Comparison of ENCODE assay signal across 2 cellular contexts in the genomic region with DNA sequence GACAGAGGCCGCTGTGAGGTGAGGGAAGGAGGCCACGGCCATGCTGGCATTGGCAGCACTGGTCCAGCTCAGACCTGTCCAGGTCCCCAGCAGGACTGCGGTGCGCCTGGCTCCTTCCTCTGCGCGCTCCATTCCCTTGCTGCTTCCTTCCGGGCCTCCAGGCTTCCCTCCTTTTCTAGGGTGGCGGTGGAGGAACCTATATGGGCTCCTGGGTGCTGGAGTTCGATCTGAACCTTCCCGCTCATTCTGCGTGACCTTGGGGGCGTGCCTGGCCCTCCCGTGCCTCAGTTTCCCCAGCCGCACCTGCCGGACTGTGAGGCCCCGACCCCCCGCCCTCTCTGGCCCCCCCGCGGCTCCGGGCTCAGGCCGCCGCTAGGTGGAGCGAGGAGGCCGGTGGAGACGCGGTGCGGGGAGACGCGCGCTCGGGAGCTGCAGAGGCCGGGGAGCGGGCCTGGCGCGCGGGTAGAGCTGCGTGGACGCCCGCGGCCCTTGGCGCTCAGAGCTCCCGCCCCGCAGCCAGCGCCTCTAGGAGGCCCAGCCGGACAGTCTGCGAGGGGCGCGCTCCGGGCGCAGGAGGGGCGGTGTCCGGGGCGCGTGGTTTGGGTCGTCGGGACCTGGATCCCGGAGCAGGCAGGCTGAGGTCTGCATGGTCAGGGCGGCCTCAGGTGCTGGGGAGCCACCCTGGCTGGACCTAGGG.
TF ChIP-seq lines count a peak whose summit lies in the region.

No MANE protein-coding gene starts in this region.

TF ChIP-seq in HEK293, 187 proteins besides CTCF, POLR2A, EP300 and RAD21 (continues in another document):
- TF ChIP-seq ZNF112 (tag by site-specific recombination; IDR thresholded peaks at IDR 0.05) (no peak), ZNF426 (tag by site-specific recombination; IDR thresholded peaks at IDR 0.05) (no peak), ZNF704 (tag by site-specific recombination; IDR thresholded peaks at IDR 0.05) (no peak), BCL11B (tag by site-specific recombination; IDR thresholded peaks at IDR 0.05; ENCODE audit: low read depth) (peak; percentile 62; the same call in 1 of the 2 replicates), ZNF623 (tag by site-specific recombination; IDR thresholded peaks at IDR 0.05) (no peak), ZSCAN23 (tag by site-specific recombination; IDR thresholded peaks at IDR 0.05) (no peak), ZEB2 (tag by site-specific recombination; IDR thresholded peaks at IDR 0.05) (0 out of 2 replicates have a peak, but pooled peaks have one; percentile 28), ZNF350 (tag by site-specific recombination; IDR thresholded peaks at IDR 0.05) (no peak), ZNF341 (tag by site-specific recombination; IDR thresholded peaks at IDR 0.05; ENCODE audit: low read depth) (no peak), ZNF311 (tag by site-specific recombination; IDR thresholded peaks at IDR 0.05; ENCODE audit: borderline replicate concordance) (no peak), ZSCAN30 (tag by site-specific recombination; IDR thresholded peaks at IDR 0.05) (0 out of 2 replicates have a peak, but pooled peaks have one; percentile 20), ZNF146 (tag by site-specific recombination; IDR thresholded peaks at IDR 0.05) (no peak), ZNF416 (tag by site-specific recombination; IDR thresholded peaks at IDR 0.05) (no peak), ZNF521 (tag by site-specific recombination; IDR thresholded peaks at IDR 0.05) (no peak), ZNF280D (tag by site-specific recombination; IDR thresholded peaks at IDR 0.05) (no peak), ZNF10 (tag by site-specific recombination; IDR thresholded peaks at IDR 0.05) (no peak), ZNF654 (tag by site-specific recombination; IDR thresholded peaks at IDR 0.05; ENCODE audit: low read depth) (peak; percentile 30; the same call in 1 of the 2 replicates), GLI2 (tag by site-specific recombination; IDR thresholded peaks at IDR 0.05; ENCODE audit: borderline replicate concordance, low read depth) (no peak), MEIS1 (CRISPR knock-in tag; IDR thresholded peaks at IDR 0.05; ENCODE audit: borderline replicate concordance) (no peak), REPIN1 (tag by site-specific recombination; IDR thresholded peaks at IDR 0.05; ENCODE audit: low read depth) (no peak), ZBTB26 (tag by site-specific recombination; optimal IDR thresholded peaks at IDR 0.05) (peak; percentile 49), OSR2 (tag by site-specific recombination; IDR thresholded peaks at IDR 0.05) (no peak), ZBTB8A (tag by site-specific recombination; IDR thresholded peaks at IDR 0.05) (peak; percentile 17; the same call in 1 of the 2 replicates), ZNF530 (tag by site-specific recombination; IDR thresholded peaks at IDR 0.05; ENCODE audit: low read depth) (no peak), GLI4 (tag by site-specific recombination; IDR thresholded peaks at IDR 0.05) (no peak)
- TF ChIP-seq, protein P1, sequence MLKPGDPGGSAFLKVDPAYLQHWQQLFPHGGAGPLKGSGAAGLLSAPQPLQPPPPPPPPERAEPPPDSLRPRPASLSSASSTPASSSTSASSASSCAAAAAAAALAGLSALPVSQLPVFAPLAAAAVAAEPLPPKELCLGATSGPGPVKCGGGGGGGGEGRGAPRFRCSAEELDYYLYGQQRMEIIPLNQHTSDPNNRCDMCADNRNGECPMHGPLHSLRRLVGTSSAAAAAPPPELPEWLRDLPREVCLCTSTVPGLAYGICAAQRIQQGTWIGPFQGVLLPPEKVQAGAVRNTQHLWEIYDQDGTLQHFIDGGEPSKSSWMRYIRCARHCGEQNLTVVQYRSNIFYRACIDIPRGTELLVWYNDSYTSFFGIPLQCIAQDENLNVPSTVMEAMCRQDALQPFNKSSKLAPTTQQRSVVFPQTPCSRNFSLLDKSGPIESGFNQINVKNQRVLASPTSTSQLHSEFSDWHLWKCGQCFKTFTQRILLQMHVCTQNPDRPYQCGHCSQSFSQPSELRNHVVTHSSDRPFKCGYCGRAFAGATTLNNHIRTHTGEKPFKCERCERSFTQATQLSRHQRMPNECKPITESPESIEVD (tag by site-specific recombination; IDR thresholded peaks at IDR 0.05): no peak

TF ChIP-seq in H1, 55 proteins besides CTCF, POLR2A, EP300 and RAD21:
- TF ChIP-seq KDM4A (IDR thresholded peaks at IDR 0.05; ENCODE audit: low read depth, low read length, severe bottlenecking): peak; percentile 44
- TF ChIP-seq BCL11A (IDR thresholded peaks at IDR 0.05; ENCODE audit: low read depth in 2 of 2, low read length in 2 of 2): no peak
- TF ChIP-seq NANOG (IDR thresholded peaks at IDR 0.05; ENCODE audit: insufficient read depth, low read depth, low read length, poor library complexity, severe bottlenecking): peak; percentile 36
- TF ChIP-seq CREB1 (IDR thresholded peaks at IDR 0.05): peak; percentile 22; the same call in 1 of the 2 replicates
- TF ChIP-seq HDAC2 (IDR thresholded peaks at IDR 0.05; ENCODE audit: borderline replicate concordance in 1 of 2, low read depth in 2 of 2, low read length in 2 of 2): 0 out of 4 replicates have a peak, but pooled peaks of 1 of the 2 experiments have one; percentile 81
- TF ChIP-seq YY1 (IDR thresholded peaks at IDR 0.05; ENCODE audit: low read depth, low read length): no peak
- no peak for TF ChIP-seq MAX (IDR thresholded peaks at IDR 0.05)
- TF ChIP-seq TAF7 (optimal IDR thresholded peaks at IDR 0.05; ENCODE audit: borderline replicate concordance, low read depth, low read length): peak; percentile 32
- peak; percentile 35 for TF ChIP-seq ASH2L (IDR thresholded peaks at IDR 0.05; ENCODE audit: low read length)
- TF ChIP-seq GABPA (IDR thresholded peaks at IDR 0.05; ENCODE audit: borderline replicate concordance, insufficient read depth, low read length): 0 out of 2 replicates have a peak, but pooled peaks have one; percentile 52
- TF ChIP-seq EZH2 (IDR thresholded peaks at IDR 0.05; ENCODE audit: low read depth, low read length, severe bottlenecking): no peak
- TF ChIP-seq BACH1 (IDR thresholded peaks at IDR 0.05; ENCODE audit: low read length): 0 out of 2 replicates have a peak, but pooled peaks have one; percentile 24
- TF ChIP-seq SP4 (IDR thresholded peaks at IDR 0.05; ENCODE audit: low read length): 0 out of 2 replicates have a peak, but pooled peaks have one; percentile 41
- TF ChIP-seq SP2 (IDR thresholded peaks at IDR 0.05; ENCODE audit: low read length): no peak
- TF ChIP-seq KDM1A (IDR thresholded peaks at IDR 0.05; ENCODE audit: borderline replicate concordance, low read length): 0 out of 2 replicates have a peak, but pooled peaks have one; percentile 14
